Comparison of ENCODE assay signal across 12 cellular contexts in genomic region chr5:127988149-127988755, GRCh38.
DNase-seq lines count a peak whose midpoint lies in the region; ATAC-seq and TF ChIP-seq lines count a peak whose summit lies in the region.
"Had no signal": no experiment of that assay in that cellular context is flagged by ENCODE, and none has a peak within 500 bp of the region (broad histone marks: within the 10 kb centered on the region; RNA-seq: fewer than 3 reads in every experiment).

No MANE protein-coding gene starts in this region.

- H3K4me1 ChIP-seq in SK-N-SH (ENCODE audit: control insufficient read depth in 1 of 2, insufficient read depth in 2 of 2, low read depth in 1 of 2, low read length in 1 of 2): peaks cover 7 to 13% of the 10 kb centered on the region in 2 experiments; a peak in 3 of 4 replicates
- peaks cover 7% of the 10 kb centered on the region for H3K4me1 ChIP-seq in hepatocyte (ENCODE audit: insufficient read depth)
- H3K4me1 ChIP-seq in thyroid gland: no peaks in the 10 kb centered on the region
- H3K4me1 ChIP-seq in suprapubic skin: peaks cover 3% of the 10 kb centered on the region
- H3K4me1 ChIP-seq: colonic mucosa had no signal

- peak in 1 of 2 experiments; percentile 51; a peak in 1 of 4 replicates for TF ChIP-seq EP300 in SK-N-SH (IDR thresholded peaks at IDR 0.05; ENCODE audit: borderline replicate concordance in 1 of 2, low read depth in 1 of 2, low read length in 1 of 2)
- no peak for TF ChIP-seq EP300 in suprapubic skin (IDR thresholded peaks at IDR 0.05)

- no peak for TF ChIP-seq RAD21 in SK-N-SH (IDR thresholded peaks at IDR 0.05; ENCODE audit: low read length)

- peaks cover 1% of the 10 kb centered on the region; the same call in 1 of the 2 replicates for H3K27me3 Mint-ChIP-seq in HFFc6 (ENCODE audit: insufficient read depth)
- H3K27me3 Mint-ChIP-seq: memory B cell had no signal

- POLR2A ChIA-PET in SK-N-SH (lab: Yijun Ruan, JAX): no interaction called here

- no peaks in the 10 kb centered on the region for H4K20me1 ChIP-seq in SK-N-SH (ENCODE audit: insufficient read depth)
- no peaks in the 10 kb centered on the region for H4K20me1 ChIP-seq in hepatocyte (ENCODE audit: insufficient read depth, poor library complexity, severe bottlenecking)

- no peaks in the 10 kb centered on the region for H3K9me3 Mint-ChIP-seq in HFFc6

- H3K4me3 ChIP-seq in SK-N-SH (ENCODE audit: low read depth in 2 of 2, low read length in 1 of 2) (no peak overlapping the region), hepatocyte (no peak overlapping the region), thyroid gland (replicated peaks in 1 of 3) (no peak overlapping the region), suprapubic skin (no peak overlapping the region)
- H3K4me3 ChIP-seq: colonic mucosa had no signal

- H3K9me2 ChIP-seq in SK-N-SH (no peaks in the 10 kb centered on the region), hepatocyte (replicated peaks; ENCODE audit: insufficient read depth) (no peaks in the 10 kb centered on the region)

- H3K36me3 Mint-ChIP-seq in HFFc6 (ENCODE audit: low read depth): peaks cover 4% of the 10 kb centered on the region; the same call in 1 of the 2 replicates

- H3K36me3 ChIP-seq in SK-N-SH (replicated peaks in 1 of 2; ENCODE audit: control insufficient read depth in 1 of 2, insufficient read depth in 2 of 2, low read length in 1 of 2) (no peaks in the 10 kb centered on the region), hepatocyte (replicated peaks; ENCODE audit: insufficient read depth, low read depth) (no peaks in the 10 kb centered on the region), thyroid gland (no peaks in the 10 kb centered on the region), suprapubic skin (no peaks in the 10 kb centered on the region)
- H3K36me3 ChIP-seq: colonic mucosa had no signal

- H3K4me1 Mint-ChIP-seq in HFFc6 (ENCODE audit: low read depth): peaks cover 28% of the 10 kb centered on the region

- peak overlapping the region; percentile 71 for H3K4me3 Mint-ChIP-seq in HFFc6
- H3K4me3 Mint-ChIP-seq: memory B cell had no signal

- H2AFZ ChIP-seq in SK-N-SH (ENCODE audit: low read depth) (peak overlapping the region; percentile 86), hepatocyte (no peak overlapping the region)

- no peak for TF ChIP-seq POLR2A in thyroid gland (IDR thresholded peaks at IDR 0.05)
- TF ChIP-seq POLR2A in suprapubic skin (IDR thresholded peaks at IDR 0.05): no peak

- peaks cover 18% of the 10 kb centered on the region for H3F3A ChIP-seq in SK-N-SH (replicated peaks; ENCODE audit: insufficient read depth)

- no peak for TF ChIP-seq CTCF in HFFc6 (IDR thresholded peaks at IDR 0.05)
- TF ChIP-seq CTCF in SK-N-SH (IDR thresholded peaks at IDR 0.05): no peak
- TF ChIP-seq CTCF in hepatocyte (IDR thresholded peaks at IDR 0.05; ENCODE audit: poor library complexity): no peak
- no peak for TF ChIP-seq CTCF in thyroid gland (IDR thresholded peaks at IDR 0.05)
- TF ChIP-seq CTCF in suprapubic skin (IDR thresholded peaks at IDR 0.05): no peak

- no peak for ATAC-seq in GM19467 (IDR thresholded peaks at IDR 0.05; ENCODE audit: unreplicated experiment)

- intact Hi-C loops in thyroid gland (cut with DNase I): no loop called here

- no peaks in the 10 kb centered on the region for H3K27me3 ChIP-seq in SK-N-SH (ENCODE audit: insufficient read depth)
- no peaks in the 10 kb centered on the region for H3K27me3 ChIP-seq in hepatocyte
- no peaks in the 10 kb centered on the region for H3K27me3 ChIP-seq in thyroid gland
- H3K27me3 ChIP-seq in suprapubic skin: no peaks in the 10 kb centered on the region
- H3K27me3 ChIP-seq: colonic mucosa had no signal

- DNase-seq in AG20443 (ENCODE audit: low spot score) (peak; percentile 31), HFFc6 (peak; percentile 90), SK-N-SH (no peak), hepatocyte (ENCODE audit: low spot score) (peak; percentile 44), SK-N-DZ (ENCODE audit: low spot score) (no peak), thyroid gland (no peak), suprapubic skin (ENCODE audit: low spot score in 2 of 2) (no peak)
- DNase-seq: activated CD4-positive, alpha-beta T cell treated with anti-CD3 and anti-CD28 coated beads for 4 hours; colonic mucosa; stimulated activated CD4-positive, alpha-beta T cell treated with anti-CD3 and anti-CD28 coated beads, Interleukin-4, amount 100 ng/mL, for 24 hours had no signal

- H3K27ac ChIP-seq in SK-N-SH (ENCODE audit: low read depth in 2 of 2, low read length in 1 of 2) (peak overlapping the region; percentile 79 to 84), hepatocyte (no peak overlapping the region), thyroid gland (no peak overlapping the region), suprapubic skin (no peak overlapping the region)
- H3K27ac ChIP-seq: colonic mucosa had no signal

- H3K79me2 ChIP-seq in SK-N-SH (ENCODE audit: insufficient read depth): 0 out of 2 replicates have a peak, but pooled peaks cover 8% of the 10 kb centered on the region
- no peaks in the 10 kb centered on the region for H3K79me2 ChIP-seq in hepatocyte

- H3K9me3 ChIP-seq in SK-N-SH (no peaks in the 10 kb centered on the region), hepatocyte (ENCODE audit: low read depth) (no peaks in the 10 kb centered on the region), thyroid gland (no peaks in the 10 kb centered on the region), suprapubic skin (no peaks in the 10 kb centered on the region)
- H3K9me3 ChIP-seq: colonic mucosa had no signal

- CTCF ChIA-PET in SK-N-SH (lab: Yijun Ruan, JAX): interaction anchor here (1.4 kb wide), 1 partner anchor 14 kb away, joined by 6 read pairs; no protein-coding TSS in a partner anchor

- peak overlapping the region; percentile 92 for H3K27ac Mint-ChIP-seq in HFFc6
- H3K27ac Mint-ChIP-seq: memory B cell had no signal

- H3K9ac ChIP-seq in SK-N-SH: no peak overlapping the region; the same call in 1 of the 2 replicates

- H3K4me2 ChIP-seq in SK-N-SH (peak overlapping the region; percentile 55), hepatocyte (no peak overlapping the region)

TF ChIP-seq in SK-N-SH, 30 proteins besides CTCF, POLR2A, EP300 and RAD21 (continues in another document):
- TF ChIP-seq GATA2 (CRISPR knock-in tag; IDR thresholded peaks at IDR 0.05): no peak
- no peak for TF ChIP-seq USF1 (IDR thresholded peaks at IDR 0.05; ENCODE audit: borderline replicate concordance, low read depth)
- TF ChIP-seq REST (IDR thresholded peaks at IDR 0.05; ENCODE audit: low read depth, low read length): no peak
- TF ChIP-seq RXRA (IDR thresholded peaks at IDR 0.05; ENCODE audit: borderline replicate concordance, low read depth): no peak
- TF ChIP-seq SMC3 (IDR thresholded peaks at IDR 0.05; ENCODE audit: low read depth, low read length): no peak
- TF ChIP-seq NFIC (IDR thresholded peaks at IDR 0.05; ENCODE audit: borderline replicate concordance): peak; percentile 95
- no peak for TF ChIP-seq ELF1 (IDR thresholded peaks at IDR 0.05)
- TF ChIP-seq IRF3 (IDR thresholded peaks at IDR 0.05; ENCODE audit: low read depth, low read length): no peak
- TF ChIP-seq NRF1 (IDR thresholded peaks at IDR 0.05; ENCODE audit: low read depth, low read length): no peak
- TF ChIP-seq CHD2 (IDR thresholded peaks at IDR 0.05; ENCODE audit: low read length, partially characterized antibody): no peak
- TF ChIP-seq FOXM1 (IDR thresholded peaks at IDR 0.05; ENCODE audit: low read depth): no peak
- no peak for TF ChIP-seq MXI1 (IDR thresholded peaks at IDR 0.05; ENCODE audit: low read depth, low read length)
- no peak for TF ChIP-seq EZH2phosphoT487 (IDR thresholded peaks at IDR 0.05; ENCODE audit: borderline replicate concordance, low read depth)
- peak; percentile 81 for TF ChIP-seq JUND (IDR thresholded peaks at IDR 0.05)
- no peak for TF ChIP-seq FOXJ3 (CRISPR knock-in tag; IDR thresholded peaks at IDR 0.05)
- peak; percentile 44 for TF ChIP-seq TCF12 (IDR thresholded peaks at IDR 0.05)

Comparison
In these comparisons a context has a peak if more than half of its experiments do, and no peak if none do; other contexts are left out.
1. DNase-seq: peak in AG20443 (single experiment), HFFc6 (single experiment) and hepatocyte (single experiment); none in SK-N-SH (single experiment), SK-N-DZ (single experiment), thyroid gland (0 of 2) and suprapubic skin (0 of 2).
2. H3K27ac ChIP-seq: peak in SK-N-SH (2 of 2); none in hepatocyte (single experiment), thyroid gland (0 of 3) and suprapubic skin (single experiment).